ENCODE assay signal across 10 cellular contexts in genomic region chr18:37565985-37566478, GRCh38. TPM values are rescaled to one million over a fixed set of nuclear protein-coding genes. Genes with fewer than 3 reads are reported as not detected.
DNase-seq lines count a peak whose midpoint lies in the region; ATAC-seq and TF ChIP-seq lines count a peak whose summit lies in the region.
"Had no signal": no experiment of that assay in that cellular context is flagged by ENCODE, and none has a peak within 500 bp of the region (broad histone marks: within the 10 kb centered on the region; RNA-seq: fewer than 3 reads in every experiment).

No MANE protein-coding gene starts in this region.

- no peaks in the 10 kb centered on the region for H3K79me2 ChIP-seq in osteoblast (ENCODE audit: insufficient read depth, low read length)
- no peaks in the 10 kb centered on the region for H3K79me2 ChIP-seq in OCI-LY7 (ENCODE audit: insufficient read depth, low read depth, low read length)

- in situ Hi-C loops in Panc1 (cut with HindIII; ENCODE audit: low pct_unique_long_range_greater_than_20kb, low sequenced_read_pairs), result no loop called here

- peak overlapping the region; percentile 74 for H3K4me2 ChIP-seq in osteoblast (ENCODE audit: insufficient read depth, low read length)
- H3K4me2 ChIP-seq in OCI-LY7 (ENCODE audit: low read length), result no peak overlapping the region
- H3K4me2 ChIP-seq: BLaER1 treated with 17β-estradiol and CSF1 and Interleukin-3, amounts not matched to agents 10 nM and 100 nM had no signal

- no peaks in the 10 kb centered on the region for H3K4me1 ChIP-seq in Panc1 (ENCODE audit: control insufficient read depth, insufficient read depth, low read length)
- no peaks in the 10 kb centered on the region for H3K4me1 ChIP-seq in foreskin keratinocyte
- H3K4me1 ChIP-seq in osteoblast (ENCODE audit: insufficient read depth, low read length), result no peaks in the 10 kb centered on the region
- no peaks in the 10 kb centered on the region for H3K4me1 ChIP-seq in OCI-LY7 (ENCODE audit: insufficient read depth, low read length, poor library complexity, severe bottlenecking)
- H3K4me1 ChIP-seq: BLaER1 treated with 17β-estradiol and CSF1 and Interleukin-3, amounts not matched to agents 10 nM and 100 nM had no signal

- H3K27ac ChIP-seq in Panc1 (ENCODE audit: low read length), result no peak overlapping the region
- no peak overlapping the region for H3K27ac ChIP-seq in foreskin keratinocyte
- no peak overlapping the region for H3K27ac ChIP-seq in osteoblast (ENCODE audit: low read depth, low read length)
- H3K27ac ChIP-seq in OCI-LY7 (ENCODE audit: low read depth, low read length, poor library complexity, severe bottlenecking), result no peak overlapping the region
- H3K27ac ChIP-seq: BLaER1 treated with 17β-estradiol and CSF1 and Interleukin-3, amounts not matched to agents 10 nM and 100 nM; SK-N-MC had no signal

- H3K4me3 ChIP-seq in Panc1 (ENCODE audit: low read depth in 2 of 2, low read length in 2 of 2), result peak overlapping the region; percentile 46 to 78
- H3K4me3 ChIP-seq in osteoblast (ENCODE audit: insufficient read depth, low read length), result no peak overlapping the region
- no peak overlapping the region for H3K4me3 ChIP-seq in OCI-LY7 (ENCODE audit: low read depth, low read length, poor library complexity, severe bottlenecking)
- H3K4me3 ChIP-seq: BLaER1 treated with 17β-estradiol and CSF1 and Interleukin-3, amounts not matched to agents 10 nM and 100 nM; SK-N-MC had no signal

- H4K20me1 ChIP-seq in osteoblast (ENCODE audit: insufficient read depth, low read length) (no peaks in the 10 kb centered on the region), OCI-LY7 (ENCODE audit: insufficient read depth, low read length) (no peaks in the 10 kb centered on the region)
- H4K20me1 ChIP-seq: BLaER1 treated with 17β-estradiol and CSF1 and Interleukin-3, amounts not matched to agents 10 nM and 100 nM had no signal

- POLR2A ChIA-PET in Panc1 (lab: Charles Lee) (no interaction called here), OCI-LY7 (lab: Charles Lee) (no interaction called here)

- H3K27me3 ChIP-seq in Panc1 (ENCODE audit: control insufficient read depth, insufficient read depth, low read length), result peaks cover 13% of the 10 kb centered on the region
- peaks cover 94% of the 10 kb centered on the region for H3K27me3 ChIP-seq in foreskin keratinocyte
- H3K27me3 ChIP-seq in osteoblast (ENCODE audit: insufficient read depth, low read length), result peaks cover 57% of the 10 kb centered on the region
- H3K27me3 ChIP-seq: BLaER1 treated with 17β-estradiol and CSF1 and Interleukin-3, amounts not matched to agents 10 nM and 100 nM had no signal

- no peak for TF ChIP-seq CTCF in Panc1 (IDR thresholded peaks at IDR 0.05)
- TF ChIP-seq CTCF in foreskin keratinocyte (conservative IDR thresholded peaks at IDR 0.05), result no peak
- TF ChIP-seq CTCF in osteoblast (IDR thresholded peaks at IDR 0.05; ENCODE audit: extremely low read depth, low read depth, low read length), result no peak
- TF ChIP-seq CTCF in OCI-LY7 (conservative IDR thresholded peaks at IDR 0.05; ENCODE audit: low read length), result no peak

- intact Hi-C loops in Panc1 (cut with micrococcal nuclease; ENCODE audit: unreplicated experiment) (no loop called here), OCI-LY7 (cut with micrococcal nuclease; ENCODE audit: unreplicated experiment) (no loop called here)

- H3K9me3 ChIP-seq in Panc1 (ENCODE audit: control insufficient read depth, insufficient read depth, low read depth, low read length) (no peaks in the 10 kb centered on the region), osteoblast (ENCODE audit: low read depth, low read length) (no peaks in the 10 kb centered on the region), OCI-LY7 (ENCODE audit: low read length) (no peaks in the 10 kb centered on the region)

- ATAC-seq in Panc1, result peak; percentile 81
- peak; percentile 74 for ATAC-seq in foreskin keratinocyte
- no peak for ATAC-seq in HG02840 (IDR thresholded peaks at IDR 0.05; ENCODE audit: low FRiP score, unreplicated experiment)

- DNase-seq in NCI-H2029 (lab: John Stamatoyannopoulos, UW) (peak; percentile 69), NCI-H2029 treated with DMSO at 0.1 percent for 48 hours (lab: John Stamatoyannopoulos, UW) (no peak), Panc1 (ENCODE audit: low read depth, low spot score) (no peak), foreskin keratinocyte (peak in 1 of 2 donors; percentile 38), osteoblast (ENCODE audit: insufficient read length, low spot score, missing footprints) (peak; percentile 97), OCI-LY7 (ENCODE audit: low spot score) (no peak), T-helper 1 cell (no peak)

- no peaks in the 10 kb centered on the region for H3K36me3 ChIP-seq in Panc1 (ENCODE audit: control insufficient read depth, insufficient read depth, low read length)
- no peaks in the 10 kb centered on the region for H3K36me3 ChIP-seq in osteoblast (ENCODE audit: insufficient read depth, low read length)
- no peaks in the 10 kb centered on the region for H3K36me3 ChIP-seq in OCI-LY7 (ENCODE audit: insufficient read depth, low read length)
- H3K36me3 ChIP-seq: BLaER1 treated with 17β-estradiol and CSF1 and Interleukin-3, amounts not matched to agents 10 nM and 100 nM had no signal

- CTCF ChIA-PET in Panc1 (lab: Charles Lee) (interaction anchor here (0.6 kb wide), 1 partner anchor 125 kb away, joined by 5 read pairs; no protein-coding TSS in a partner anchor), OCI-LY7 (lab: Charles Lee; ENCODE audit: unreplicated experiment) (no interaction called here)

- H2AFZ ChIP-seq in osteoblast (ENCODE audit: low read length), result no peak overlapping the region
- no peak overlapping the region for H2AFZ ChIP-seq in OCI-LY7 (ENCODE audit: low read length)

- no peaks in the 10 kb centered on the region for H3K9me2 ChIP-seq in OCI-LY7 (ENCODE audit: insufficient read depth, low read length)

- BruUV-seq in Panc1 (replicated peaks; lab: Mats Ljungman, UMichigan) (no TSS peak), OCI-LY7 (replicated peaks; lab: Mats Ljungman, UMichigan) (no TSS peak)

RNA-seq across cellular contexts. Expression of gene CELF4, which starts 0.4 kb away (rescaled TPM):
- total RNA-seq in Panc1 (2021; ENCODE audit: unreplicated experiment) (not detected), foreskin keratinocyte (not detected in 2 replicates), osteoblast (not detected in 2 replicates), OCI-LY7 (2022) (not detected in 2 replicates)
- polyA plus RNA-seq in Panc1 (2012; ENCODE audit: insufficient read length), result 0.11 TPM
- polyA plus RNA-seq in foreskin keratinocyte, result not detected in 2 replicates
- not detected in 2 replicates for total RNA-seq in OCI-LY7 (2014; rRNA removed; shearing (Covaris generic))

Comparison
In these comparisons a context has a peak if more than half of its experiments do, and no peak if none do; other contexts are left out.
1. DNase-seq: peak in NCI-H2029 (single experiment) and osteoblast (single experiment); none in NCI-H2029 treated with DMSO at 0.1 percent for 48 hours (single experiment), Panc1 (single experiment), OCI-LY7 (single experiment) and T-helper 1 cell (0 of 5).
2. H3K4me3 ChIP-seq: peak in Panc1 (2 of 2); none in osteoblast (single experiment) and OCI-LY7 (single experiment).